12 cellular contexts compared by ENCODE assay signal in genomic region chr5:159849437-159850191, GRCh38.
DNase-seq lines count a peak whose midpoint lies in the region; ATAC-seq and TF ChIP-seq lines count a peak whose summit lies in the region.
"Had no signal": no experiment of that assay in that cellular context is flagged by ENCODE, and none has a peak within 500 bp of the region (broad histone marks: within the 10 kb centered on the region; RNA-seq: fewer than 3 reads in every experiment).

No MANE protein-coding gene starts in this region.

- H3K9ac ChIP-seq in GM23248 (no peak overlapping the region), SK-N-SH (no peak overlapping the region)

- TF ChIP-seq CTCF in SK-N-SH (IDR thresholded peaks at IDR 0.05) (no peak), thyroid gland (IDR thresholded peaks at IDR 0.05) (no peak)

- H3K36me3 ChIP-seq in GM23248 (ENCODE audit: low read depth) (no peaks in the 10 kb centered on the region), SK-N-SH (replicated peaks in 1 of 2; ENCODE audit: control insufficient read depth in 1 of 2, insufficient read depth in 2 of 2, low read length in 1 of 2) (no peaks in the 10 kb centered on the region), thyroid gland (no peaks in the 10 kb centered on the region)

- H3K4me2 ChIP-seq in GM23248 (ENCODE audit: unreplicated experiment): peak overlapping the region; percentile 35
- no peak overlapping the region for H3K4me2 ChIP-seq in SK-N-SH

- DNase-seq in GM23248 (peak; percentile 88), SK-N-SH (no peak), fibroblast of the conjunctiva (ENCODE audit: low read depth) (peak; percentile 38), thyroid gland (peak; percentile 6 to 10), UCSD-AML1 (lab: John Stamatoyannopoulos, UW; ENCODE audit: unreplicated experiment) (no peak), SIG-M5 treated with dmso at 0.1 percent for 504 hours (lab: John Stamatoyannopoulos, UW; ENCODE audit: unreplicated experiment) (no peak)
- DNase-seq: activated CD4-positive, alpha-beta T cell treated with anti-CD3 and anti-CD28 coated beads, Interleukin-2, amount 10 ng/mL, durations not matched to agents 24 days and 14 days; activated naive CD4-positive, alpha-beta T cell; NCI-H524 treated with DMSO at 0.1 percent for 48 hours; right cardiac atrium had no signal

- CTCF ChIA-PET in SK-N-SH (lab: Yijun Ruan, JAX): no interaction called here

- H2AFZ ChIP-seq in GM23248: no peak overlapping the region
- no peak overlapping the region for H2AFZ ChIP-seq in SK-N-SH (ENCODE audit: low read depth)

- H3K79me2 ChIP-seq in GM23248 (ENCODE audit: insufficient read depth): no peaks in the 10 kb centered on the region
- H3K79me2 ChIP-seq in SK-N-SH (ENCODE audit: insufficient read depth): no peaks in the 10 kb centered on the region

- H3K27me3 ChIP-seq in GM23248 (replicated peaks; ENCODE audit: insufficient read depth): no peaks in the 10 kb centered on the region
- H3K27me3 ChIP-seq in SK-N-SH (ENCODE audit: insufficient read depth): no peaks in the 10 kb centered on the region
- no peaks in the 10 kb centered on the region for H3K27me3 ChIP-seq in thyroid gland

- no peak for TF ChIP-seq POLR2A in thyroid gland (IDR thresholded peaks at IDR 0.05)

- peak overlapping the region; percentile 31 for H3K27ac ChIP-seq in GM23248
- H3K27ac ChIP-seq in SK-N-SH (ENCODE audit: low read depth in 2 of 2, low read length in 1 of 2): peak overlapping the region in 1 of 2 experiments; percentile 45; a peak in 2 of 4 replicates
- no peak overlapping the region for H3K27ac ChIP-seq in thyroid gland
- H3K27ac ChIP-seq: coronary artery had no signal

- H3K4me3 ChIP-seq in GM23248 (no peak overlapping the region), SK-N-SH (ENCODE audit: low read depth in 2 of 2, low read length in 1 of 2) (no peak overlapping the region), thyroid gland (replicated peaks in 1 of 3) (no peak overlapping the region)
- H3K4me3 ChIP-seq: coronary artery had no signal

- H3K9me2 ChIP-seq in GM23248 (ENCODE audit: insufficient read depth): no peaks in the 10 kb centered on the region
- H3K9me2 ChIP-seq in SK-N-SH: no peaks in the 10 kb centered on the region

- H3F3A ChIP-seq in GM23248 (ENCODE audit: insufficient read depth) (peaks cover 19% of the 10 kb centered on the region), SK-N-SH (replicated peaks; ENCODE audit: insufficient read depth) (peaks cover 21% of the 10 kb centered on the region)

- H3K9me3 ChIP-seq in GM23248 (ENCODE audit: low read depth): no peaks in the 10 kb centered on the region
- no peaks in the 10 kb centered on the region for H3K9me3 ChIP-seq in SK-N-SH
- no peaks in the 10 kb centered on the region for H3K9me3 ChIP-seq in thyroid gland

- POLR2A ChIA-PET in SK-N-SH (lab: Yijun Ruan, JAX): no interaction called here

- H4K20me1 ChIP-seq in GM23248 (ENCODE audit: insufficient read depth) (no peaks in the 10 kb centered on the region), SK-N-SH (ENCODE audit: insufficient read depth) (no peaks in the 10 kb centered on the region)

- in situ Hi-C loops in GM23248 (cut with MboI): no loop called here

- no peak for TF ChIP-seq RAD21 in SK-N-SH (IDR thresholded peaks at IDR 0.05; ENCODE audit: low read length)

- intact Hi-C loops in thyroid gland (cut with DNase I): no loop called here

- H3K4me1 ChIP-seq in GM23248 (ENCODE audit: insufficient read depth) (peaks cover 17% of the 10 kb centered on the region; the same call in 1 of the 2 replicates), SK-N-SH (ENCODE audit: control insufficient read depth in 1 of 2, insufficient read depth in 2 of 2, low read depth in 1 of 2, low read length in 1 of 2) (0 out of 4 replicates have a peak, but pooled peaks cover 0 to 7% of the 10 kb centered on the region in 2 experiments), thyroid gland (peaks cover 3 to 5% of the 10 kb centered on the region in 2 donors)

- peak in 1 of 2 experiments; percentile 41; a peak in 1 of 4 replicates for TF ChIP-seq EP300 in SK-N-SH (IDR thresholded peaks at IDR 0.05; ENCODE audit: borderline replicate concordance in 1 of 2, low read depth in 1 of 2, low read length in 1 of 2)

- ATAC-seq in GM18867 (IDR thresholded peaks at IDR 0.05; ENCODE audit: unreplicated experiment): no peak
- ATAC-seq: right cardiac atrium had no signal

- WGBS in GM23248 (ENCODE audit: low coverage in 1 of 2, low lambda C conversion rate in 2 of 2, missing lambda C conversion rate in 2 of 2), 2 experiments: 77 to 80% methylated on average over 4 of the region's 4 CpGs
- WGBS in SK-N-SH (ENCODE audit: low lambda C conversion rate): 60% methylated on average over 4 of the region's 4 CpGs
- WGBS in thyroid gland, 2 donors: 84 to 85% methylated on average over 4 of the region's 4 CpGs

TF ChIP-seq in SK-N-SH, 30 proteins besides CTCF, POLR2A, EP300 and RAD21:
- TF ChIP-seq TCF12 (IDR thresholded peaks at IDR 0.05) (peak; percentile 74), NFIC (IDR thresholded peaks at IDR 0.05; ENCODE audit: borderline replicate concordance) (peak; percentile 64; the same call in 1 of the 2 replicates), FOXJ3 (CRISPR knock-in tag; IDR thresholded peaks at IDR 0.05) (no peak), SIN3A (IDR thresholded peaks at IDR 0.05; ENCODE audit: borderline replicate concordance, low read depth, low read length) (no peak), EZH2phosphoT487 (IDR thresholded peaks at IDR 0.05; ENCODE audit: borderline replicate concordance, low read depth) (no peak), PBX3 (IDR thresholded peaks at IDR 0.05) (peak; percentile 56), JUND (IDR thresholded peaks at IDR 0.05) (peak; percentile 77), FOSL2 (IDR thresholded peaks at IDR 0.05; ENCODE audit: borderline replicate concordance, low read depth) (peak; percentile 67; the same call in 1 of the 2 replicates), POLR2AphosphoS5 (IDR thresholded peaks at IDR 0.05; ENCODE audit: low read depth, low read length) (peak; percentile 30; the same call in 1 of the 2 replicates)
- TF ChIP-seq, protein P1, sequence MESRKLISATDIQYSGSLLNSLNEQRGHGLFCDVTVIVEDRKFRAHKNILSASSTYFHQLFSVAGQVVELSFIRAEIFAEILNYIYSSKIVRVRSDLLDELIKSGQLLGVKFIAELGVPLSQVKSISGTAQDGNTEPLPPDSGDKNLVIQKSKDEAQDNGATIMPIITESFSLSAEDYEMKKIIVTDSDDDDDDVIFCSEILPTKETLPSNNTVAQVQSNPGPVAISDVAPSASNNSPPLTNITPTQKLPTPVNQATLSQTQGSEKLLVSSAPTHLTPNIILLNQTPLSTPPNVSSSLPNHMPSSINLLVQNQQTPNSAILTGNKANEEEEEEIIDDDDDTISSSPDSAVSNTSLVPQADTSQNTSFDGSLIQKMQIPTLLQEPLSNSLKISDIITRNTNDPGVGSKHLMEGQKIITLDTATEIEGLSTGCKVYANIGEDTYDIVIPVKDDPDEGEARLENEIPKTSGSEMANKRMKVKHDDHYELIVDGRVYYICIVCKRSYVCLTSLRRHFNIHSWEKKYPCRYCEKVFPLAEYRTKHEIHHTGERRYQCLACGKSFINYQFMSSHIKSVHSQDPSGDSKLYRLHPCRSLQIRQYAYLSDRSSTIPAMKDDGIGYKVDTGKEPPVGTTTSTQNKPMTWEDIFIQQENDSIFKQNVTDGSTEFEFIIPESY (IDR thresholded peaks at IDR 0.05; ENCODE audit: borderline replicate concordance, low read depth): no peak

Comparison
In these comparisons a context has a peak if more than half of its experiments do, and no peak if none do; other contexts are left out.
1. DNase-seq: peak in GM23248 (single experiment), fibroblast of the conjunctiva (single experiment) and thyroid gland (2 of 2); none in SK-N-SH (single experiment), UCSD-AML1 (single experiment) and SIG-M5 treated with dmso at 0.1 percent for 504 hours (single experiment).